ENCODE assay signal across 8 cellular contexts in genomic region chr5:89524785-89525184, GRCh38.
"Had no signal": no experiment of that assay in that cellular context is flagged by ENCODE, and none has a peak within 500 bp of the region (broad histone marks: within the 10 kb centered on the region; RNA-seq: fewer than 3 reads in every experiment).

No MANE protein-coding gene starts in this region.

- H3K4me3 ChIP-seq: GM12878 had no signal

- FAIRE-seq: G401.6, GM12878, GM12891, GM12892, GM18507, GM19239 had no signal

- ATAC-seq: GM12878 had no signal

- DNase-seq: GDM1, GF-D8 had no signal
